Comparison of ENCODE assay signal across 9 cellular contexts in genomic region chr1:16073490-16074104, GRCh38.
A peak's percentile ranks its signal among the peaks of the same experiment; 100 is the strongest.
DNase-seq lines count a peak whose midpoint lies in the region; ATAC-seq lines count a peak whose summit lies in the region.
"Had no signal": no experiment of that assay in that cellular context is flagged by ENCODE, and none has a peak within 500 bp of the region (broad histone marks: within the 10 kb centered on the region; RNA-seq: fewer than 3 reads in every experiment).

FAM131C (minus strand) TSS chr1:16073651; CDS start chr1:16073442, 209 bp downstream.

- peak; percentile 25 for DNase-seq in activated T-cell treated with anti-CD3 and anti-CD28 coated beads for 1 hour (ENCODE audit: low read depth)
- no peak for DNase-seq in activated T-cell treated with anti-CD3 and anti-CD28 coated beads for 4 hours
- DNase-seq in RPMI8226, result peak; percentile 94
- peak; percentile 51 for DNase-seq in activated naive CD8-positive, alpha-beta T cell treated with anti-CD3 and anti-CD28 coated beads, Interleukin-2, amount 50 U/mL, for 24 hours
- no peak for DNase-seq in iPS DF 6.9 (ENCODE audit: low read depth, low spot score)
- peak; percentile 55 for DNase-seq in stimulated activated CD4-positive, alpha-beta T cell treated with anti-CD3 and anti-CD28 coated beads, Interleukin-15, amount 100 ng/mL, for 24 hours
- DNase-seq in amniotic stem cell (lab: John Stamatoyannopoulos, UW), result no peak
- no peak for DNase-seq in SHP77 treated with DMSO at 0.1 percent for 48 hours (lab: John Stamatoyannopoulos, UW)

- H3K4me1 ChIP-seq in iPS DF 6.9 (ENCODE audit: control insufficient read depth, insufficient read depth, low read length), result peaks cover 3% of the 10 kb centered on the region; the same call in 1 of the 2 replicates

- peaks cover 14% of the 10 kb centered on the region for H3K27me3 Mint-ChIP-seq in activated naive CD8-positive, alpha-beta T cell treated with anti-CD3 and anti-CD28 coated beads, Interleukin-2, amount 50 U/mL, for 24 hours

- peak within 1 kb of the TSS; percentile 59 for H3K27ac Mint-ChIP-seq in activated naive CD8-positive, alpha-beta T cell treated with anti-CD3 and anti-CD28 coated beads, Interleukin-2, amount 50 U/mL, for 24 hours

- peaks cover 12% of the 10 kb centered on the region for H3K4me1 Mint-ChIP-seq in activated naive CD8-positive, alpha-beta T cell treated with anti-CD3 and anti-CD28 coated beads, Interleukin-2, amount 50 U/mL, for 24 hours

- no peaks in the 10 kb centered on the region for H3K9me3 ChIP-seq in iPS DF 6.9 (ENCODE audit: control insufficient read depth, insufficient read depth, low read length)

- WGBS in iPS DF 6.9 (ENCODE audit: insufficient coverage, insufficient read length), result no CpG with 5 or more reads among the region's 54 CpGs

- no peak within 1 kb of the TSS for H3K27ac ChIP-seq in iPS DF 6.9 (ENCODE audit: low read length)
- H3K27ac ChIP-seq: epithelial cell of prostate had no signal

- H3K4me3 Mint-ChIP-seq in activated naive CD8-positive, alpha-beta T cell treated with anti-CD3 and anti-CD28 coated beads, Interleukin-2, amount 50 U/mL, for 24 hours, result peak within 1 kb of the TSS; percentile 73

- no peaks in the 10 kb centered on the region for H3K9me3 Mint-ChIP-seq in activated naive CD8-positive, alpha-beta T cell treated with anti-CD3 and anti-CD28 coated beads, Interleukin-2, amount 50 U/mL, for 24 hours

- no peaks in the 10 kb centered on the region for H3K36me3 Mint-ChIP-seq in activated naive CD8-positive, alpha-beta T cell treated with anti-CD3 and anti-CD28 coated beads, Interleukin-2, amount 50 U/mL, for 24 hours (ENCODE audit: low read depth)

- H3K4me3 ChIP-seq in iPS DF 6.9 (ENCODE audit: low read length), result peak within 1 kb of the TSS; percentile 38; the same call in 1 of the 2 replicates

- H3K36me3 ChIP-seq in iPS DF 6.9 (ENCODE audit: control insufficient read depth, insufficient read depth, low read length), result no peaks in the 10 kb centered on the region; the same call in 1 of the 2 replicates

- ATAC-seq in activated naive CD8-positive, alpha-beta T cell treated with anti-CD3 and anti-CD28 coated beads, Interleukin-2, amount 50 U/mL, for 24 hours, result peak; percentile 72

- H3K27me3 ChIP-seq in iPS DF 6.9 (ENCODE audit: control insufficient read depth, insufficient read depth, low read length), result peaks cover 8% of the 10 kb centered on the region; the same call in 1 of the 2 replicates

Comparison
In these comparisons a context has a peak if more than half of its experiments do, and no peak if none do; other contexts are left out.
1. DNase-seq: peak in activated T-cell treated with anti-CD3 and anti-CD28 coated beads for 1 hour (single experiment), RPMI8226 (single experiment), activated naive CD8-positive, alpha-beta T cell treated with anti-CD3 and anti-CD28 coated beads, Interleukin-2, amount 50 U/mL, for 24 hours (single experiment) and stimulated activated CD4-positive, alpha-beta T cell treated with anti-CD3 and anti-CD28 coated beads, Interleukin-15, amount 100 ng/mL, for 24 hours (single experiment); none in activated T-cell treated with anti-CD3 and anti-CD28 coated beads for 4 hours (single experiment), iPS DF 6.9 (single experiment), amniotic stem cell (single experiment) and SHP77 treated with DMSO at 0.1 percent for 48 hours (single experiment).